In the genomic region with DNA sequence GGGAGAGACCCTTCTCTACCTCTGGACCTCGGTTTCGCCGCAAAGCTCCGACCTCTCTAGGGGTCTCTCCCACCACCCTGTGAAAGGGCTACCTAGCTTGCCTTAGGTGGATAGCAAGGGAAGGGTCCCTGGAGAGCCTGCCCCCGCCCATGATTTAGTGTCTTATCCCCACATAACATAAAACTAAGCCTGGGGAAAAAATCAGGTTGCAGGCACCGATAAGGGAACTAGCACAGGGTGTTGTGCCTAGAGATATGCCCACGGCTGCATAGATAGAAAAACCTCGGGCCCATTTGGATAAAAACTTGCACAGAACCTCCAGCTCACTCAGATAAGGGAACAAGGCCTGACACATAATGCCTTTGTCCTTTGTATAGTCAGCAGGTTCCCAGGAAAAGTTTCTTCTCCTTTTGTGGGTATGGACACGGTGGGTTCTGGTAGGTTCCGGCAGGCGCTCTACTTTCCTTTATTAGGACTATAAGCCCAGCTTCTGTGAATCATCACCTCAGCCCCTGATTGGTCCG, we compare ENCODE assay signal across 1 cellular context.
TF ChIP-seq lines count a peak whose summit lies in the region.

No MANE protein-coding gene starts in this region.

TF ChIP-seq in HEK293, 187 proteins besides CTCF, POLR2A, EP300 and RAD21 (continued from another document):
- TF ChIP-seq ZNF335 (tag by site-specific recombination; conservative IDR thresholded peaks at IDR 0.05) (peak; percentile 98), OSR2 (tag by site-specific recombination; IDR thresholded peaks at IDR 0.05) (peak; percentile 71; the same call in 1 of the 2 replicates), WT1 (tag by site-specific recombination; IDR thresholded peaks at IDR 0.05) (no peak)
